ENCODE assay signal across 2 cellular contexts in genomic region chr1:200336901-200337391, GRCh38.
TF ChIP-seq lines count a peak whose summit lies in the region.

No MANE protein-coding gene starts in this region.

TF ChIP-seq in IMR-90, 13 proteins besides CTCF, POLR2A, EP300 and RAD21:
- TF ChIP-seq CHD1 (IDR thresholded peaks at IDR 0.05; ENCODE audit: low read depth, low read length) (no peak), FOS (IDR thresholded peaks at IDR 0.05; ENCODE audit: low read depth, low read length) (no peak), CEBPB (IDR thresholded peaks at IDR 0.05; ENCODE audit: low read depth, low read length) (no peak), RFX5 (IDR thresholded peaks at IDR 0.05; ENCODE audit: low read depth, low read length) (no peak), NFE2L2 (IDR thresholded peaks at IDR 0.05; ENCODE audit: low read depth, low read length) (no peak), USF2 (IDR thresholded peaks at IDR 0.05; ENCODE audit: low read depth, low read length) (no peak), BHLHE40 (IDR thresholded peaks at IDR 0.05; ENCODE audit: low read depth, low read length) (no peak), ELK1 (IDR thresholded peaks at IDR 0.05; ENCODE audit: borderline replicate concordance, low read depth, low read length) (no peak), MAFK (IDR thresholded peaks at IDR 0.05; ENCODE audit: low read depth, low read length) (no peak), SMC3 (IDR thresholded peaks at IDR 0.05; ENCODE audit: low read depth, low read length) (no peak), MXI1 (IDR thresholded peaks at IDR 0.05; ENCODE audit: borderline replicate concordance, low read depth, low read length) (no peak), MAZ (IDR thresholded peaks at IDR 0.05; ENCODE audit: borderline replicate concordance, low read depth, low read length) (no peak), RCOR1 (IDR thresholded peaks at IDR 0.05; ENCODE audit: insufficient replicate concordance, low read length) (no peak)

TF ChIP-seq in K562, 482 proteins besides CTCF, POLR2A, EP300 and RAD21:
- TF ChIP-seq FUS (optimal IDR thresholded peaks at IDR 0.05; ENCODE audit: low read depth, low read length) (no peak), PBX2 (CRISPR knock-in tag; IDR thresholded peaks at IDR 0.05; ENCODE audit: low read depth) (no peak), PBX2 (tag; conservative IDR thresholded peaks at IDR 0.05; ENCODE audit: low read depth) (0 out of 2 replicates have a peak, but pooled peaks have one; percentile 6)
